Comparison of ENCODE assay signal across 18 cellular contexts in the genomic region with DNA sequence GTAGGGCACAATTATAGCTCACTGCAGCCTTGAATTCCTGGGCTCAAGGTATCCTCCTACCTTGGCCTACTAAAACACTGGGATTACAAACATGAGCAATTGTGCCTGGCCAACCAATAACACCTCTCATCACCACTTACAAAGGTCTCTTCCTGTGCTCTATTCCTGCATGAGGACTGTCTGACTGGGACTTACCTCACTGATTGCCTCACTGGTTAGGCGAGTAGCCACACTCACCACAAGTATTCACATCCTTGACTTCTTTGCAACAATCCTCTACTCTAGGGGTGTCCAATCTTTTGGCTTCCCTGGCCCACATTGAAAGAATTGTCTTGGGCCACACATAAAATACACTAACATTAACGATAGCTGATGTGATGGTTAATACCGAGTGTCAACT. TPM values are rescaled to one million over a fixed set of nuclear protein-coding genes. Genes with fewer than 3 reads are reported as not detected.
DNase-seq lines count a peak whose midpoint lies in the region; TF ChIP-seq lines count a peak whose summit lies in the region.
"Had no signal": no experiment of that assay in that cellular context is flagged by ENCODE, and none has a peak within 500 bp of the region (broad histone marks: within the 10 kb centered on the region; RNA-seq: fewer than 3 reads in every experiment).

No MANE protein-coding gene starts in this region.

- peak overlapping the region; percentile 53 for H3K27ac Mint-ChIP-seq in progenitor cell of endocrine pancreas

- H3K27me3 Mint-ChIP-seq in progenitor cell of endocrine pancreas: peaks cover 2% of the 10 kb centered on the region

- in situ Hi-C loops in mammary epithelial cell (cut with MboI; ENCODE audit: low sequenced_read_pairs in 2 of 2): no loop called here

- no peaks in the 10 kb centered on the region for H3K36me3 ChIP-seq in mammary epithelial cell (ENCODE audit: insufficient read depth, low read length)
- no peaks in the 10 kb centered on the region for H3K36me3 ChIP-seq in breast epithelium

- intact Hi-C loops in mammary epithelial cell (cut with micrococcal nuclease) (no loop called here), breast epithelium (cut with DNase I; ENCODE audit: low total_unique reads) (no loop called here)

- 76% methylated on average over 3 of the region's 3 CpGs for WGBS in mammary epithelial cell (ENCODE audit: low coverage, missing lambda C conversion rate)

- TF ChIP-seq CTCF in mammary epithelial cell (conservative IDR thresholded peaks at IDR 0.05 in 1 of 2, IDR thresholded peaks at IDR 0.05 in 1 of 2; ENCODE audit: extremely low read depth in 1 of 2, insufficient read depth in 1 of 2, low read depth in 1 of 2, low read length in 2 of 2): no peak
- no peak for TF ChIP-seq CTCF in breast epithelium (IDR thresholded peaks at IDR 0.05)
- no peak for TF ChIP-seq CTCF in choroid plexus epithelial cell (conservative IDR thresholded peaks at IDR 0.05; ENCODE audit: low read depth, low read length)
- TF ChIP-seq CTCF in progenitor cell of endocrine pancreas (IDR thresholded peaks at IDR 0.05; ENCODE audit: unreplicated experiment): no peak

- H3K27me3 ChIP-seq in mammary epithelial cell (ENCODE audit: insufficient read depth, low read length): no peaks in the 10 kb centered on the region
- no peaks in the 10 kb centered on the region for H3K27me3 ChIP-seq in breast epithelium

- H2AFZ ChIP-seq in mammary epithelial cell (ENCODE audit: low read depth, low read length): no peak overlapping the region

- H3K27ac ChIP-seq in mammary epithelial cell (ENCODE audit: insufficient read depth, low read depth, low read length) (no peak overlapping the region), breast epithelium (no peak overlapping the region)
- H3K27ac ChIP-seq: HL-60 had no signal

- no peaks in the 10 kb centered on the region for H4K20me1 ChIP-seq in mammary epithelial cell (ENCODE audit: insufficient read depth, low read length)

- H3K9me3 Mint-ChIP-seq in progenitor cell of endocrine pancreas (ENCODE audit: low read depth): no peaks in the 10 kb centered on the region

- no peak overlapping the region for H3K4me3 ChIP-seq in mammary epithelial cell (replicated peaks in 1 of 3; ENCODE audit: insufficient read depth in 1 of 3, low read depth in 2 of 3, low read length in 3 of 3)
- H3K4me3 ChIP-seq in breast epithelium: no peak overlapping the region
- no peak overlapping the region for H3K4me3 ChIP-seq in choroid plexus epithelial cell (ENCODE audit: low read depth, low read length)

- H3K4me2 ChIP-seq in mammary epithelial cell (ENCODE audit: insufficient read depth, low read depth, low read length): no peak overlapping the region

- H3K4me1 ChIP-seq in mammary epithelial cell (ENCODE audit: insufficient read depth, low read length): no peaks in the 10 kb centered on the region
- H3K4me1 ChIP-seq in breast epithelium: no peaks in the 10 kb centered on the region

- no peak overlapping the region for H3K9ac ChIP-seq in mammary epithelial cell (ENCODE audit: insufficient read depth, low read length)

- no peaks in the 10 kb centered on the region for H3K4me1 Mint-ChIP-seq in progenitor cell of endocrine pancreas (ENCODE audit: low read depth)

- BruUV-seq in mammary epithelial cell (replicated peaks; lab: Mats Ljungman, UMichigan): no TSS peak

- CTCF ChIA-PET in mammary epithelial cell (lab: Charles Lee; ENCODE audit: low non-redundant PET): no interaction called here

- H3K79me2 ChIP-seq in mammary epithelial cell (ENCODE audit: insufficient read depth, low read length): no peaks in the 10 kb centered on the region

- dilution Hi-C loops in mammary epithelial cell (cut with HindIII; ENCODE audit: low sequenced_read_pairs): no loop called here

- DNase-seq in mammary epithelial cell (peak; percentile 55), breast epithelium (ENCODE audit: low spot score in 2 of 2) (no peak), MV-4-11 (lab: John Stamatoyannopoulos, UW) (peak; percentile 7), choroid plexus epithelial cell (ENCODE audit: low read depth) (peak; percentile 38), progenitor cell of endocrine pancreas (ENCODE audit: low spot score, unreplicated experiment) (no peak), midbrain (lab: John Stamatoyannopoulos, UW) (no peak), GM19240 (ENCODE audit: insufficient read length, low spot score) (no peak)
- DNase-seq in activated effector memory CD4-positive, alpha-beta T cell treated with Interleukin-2 at 50 U/mL for 16 hours: no peak
- DNase-seq: 8988T, C1 segment of cervical spinal cord, EL, H7, NCI-H1105, NCI-H1694, NCI-H526 treated with DMSO at 0.1 percent for 48 hours, RPMI8226, SIG-M5 had no signal

- no peak for TF ChIP-seq POLR2A in breast epithelium (IDR thresholded peaks at IDR 0.05)

- H3K4me3 Mint-ChIP-seq in progenitor cell of endocrine pancreas (ENCODE audit: low read depth): no peak overlapping the region

- H3K36me3 Mint-ChIP-seq in progenitor cell of endocrine pancreas (ENCODE audit: insufficient read depth): no peaks in the 10 kb centered on the region

- H3K9me3 ChIP-seq in mammary epithelial cell (replicated peaks; ENCODE audit: insufficient read depth, low read length): no peaks in the 10 kb centered on the region
- H3K9me3 ChIP-seq in breast epithelium: no peaks in the 10 kb centered on the region

RNA-seq across cellular contexts. Expression of a gene that starts 22.6 kb away (rescaled TPM):
- 100 to 1,000 TPM; 175 to 189 TPM for total RNA-seq in mammary epithelial cell
- 194 TPM for polyA plus RNA-seq in mammary epithelial cell
- polyA minus RNA-seq in mammary epithelial cell: 145 TPM
- 100 to 1,000 TPM in 1 of 3 donors, 10 to 100 TPM in 2; 53.4 to 101 (median 68.3) TPM for total RNA-seq in breast epithelium
- 238 TPM in 2 replicates for total RNA-seq in progenitor cell of endocrine pancreas

RNA-seq across cellular contexts. Expression of a gene that starts 39.6 kb away (rescaled TPM):
- total RNA-seq in mammary epithelial cell (10 to 100 TPM in 1 of 2 donors, 1 to 10 TPM in 1; 5.3 to 15.7 TPM), breast epithelium (10 to 100 TPM in 1 of 3 donors, 1 to 10 TPM in 2; 2.7 to 13.2 (median 6.2) TPM), progenitor cell of endocrine pancreas (18.0 and 20.6 TPM in 2 replicates)
- polyA plus RNA-seq in mammary epithelial cell: 3.8 TPM
- 3.3 TPM for polyA minus RNA-seq in mammary epithelial cell

Comparison
In these comparisons a context has a peak if more than half of its experiments do, and no peak if none do; other contexts are left out.
1. DNase-seq: peak in mammary epithelial cell (single experiment), MV-4-11 (single experiment) and choroid plexus epithelial cell (single experiment); none in breast epithelium (0 of 2), progenitor cell of endocrine pancreas (single experiment), midbrain (single experiment), GM19240 (single experiment) and activated effector memory CD4-positive, alpha-beta T cell treated with Interleukin-2 at 50 U/mL for 16 hours (single experiment).